ENCODE assay signal across 1 cellular context in genomic region chr12:115088995-115089841, GRCh38.
A peak's percentile ranks its signal among the peaks of the same experiment; 100 is the strongest.
TF ChIP-seq lines count a peak whose summit lies in the region.

No MANE protein-coding gene starts in this region.

TF ChIP-seq in HepG2, 621 proteins besides CTCF, POLR2A, EP300 and RAD21 (continued from another document and continues in another):
- TF ChIP-seq XBP1 (CRISPR knock-in tag; IDR thresholded peaks at IDR 0.05) (no peak), ZNF563 (CRISPR knock-in tag; IDR thresholded peaks at IDR 0.05) (no peak; the same call in 1 of the 2 replicates), PLSCR1 (CRISPR knock-in tag; IDR thresholded peaks at IDR 0.05; ENCODE audit: borderline replicate concordance) (no peak), CREM (IDR thresholded peaks at IDR 0.05) (peak; percentile 80), CREM (CRISPR knock-in tag; IDR thresholded peaks at IDR 0.05) (no peak), ZFP36L1 (CRISPR knock-in tag; IDR thresholded peaks at IDR 0.05) (peak; percentile 96), NCOA1 (CRISPR knock-in tag; IDR thresholded peaks at IDR 0.05) (no peak), ZNF343 (CRISPR knock-in tag; IDR thresholded peaks at IDR 0.05) (peak; percentile 70; the same call in 1 of the 2 replicates), ZNF614 (CRISPR knock-in tag; IDR thresholded peaks at IDR 0.05; ENCODE audit: borderline replicate concordance) (peak; percentile 86; the same call in 1 of the 2 replicates), ZNF503 (CRISPR knock-in tag; IDR thresholded peaks at IDR 0.05) (peak; percentile 92; the same call in 1 of the 2 replicates), HNRNPLL (IDR thresholded peaks at IDR 0.05; ENCODE audit: low read depth, low read length, poor library complexity, severe bottlenecking) (no peak), ZNF572 (CRISPR knock-in tag; IDR thresholded peaks at IDR 0.05) (0 out of 2 replicates have a peak, but pooled peaks have one; percentile 60), SIX1 (CRISPR knock-in tag; IDR thresholded peaks at IDR 0.05; ENCODE audit: borderline replicate concordance) (no peak), POLR2AphosphoS2 (IDR thresholded peaks at IDR 0.05; ENCODE audit: low read depth, low read length) (no peak), ZNF83 (CRISPR knock-in tag; IDR thresholded peaks at IDR 0.05; ENCODE audit: borderline replicate concordance) (no peak), ZNF607 (CRISPR knock-in tag; IDR thresholded peaks at IDR 0.05; ENCODE audit: borderline replicate concordance) (peak; percentile 90), ZBTB38 (CRISPR knock-in tag; IDR thresholded peaks at IDR 0.05) (peak; percentile 66; the same call in 1 of the 2 replicates), RFX1 (IDR thresholded peaks at IDR 0.05) (no peak), NPAS2 (CRISPR knock-in tag; IDR thresholded peaks at IDR 0.05; ENCODE audit: borderline replicate concordance) (no peak), ZIK1 (CRISPR knock-in tag; IDR thresholded peaks at IDR 0.05; ENCODE audit: borderline replicate concordance, low read depth) (peak; percentile 72; the same call in 1 of the 2 replicates), KLF13 (CRISPR knock-in tag; IDR thresholded peaks at IDR 0.05) (no peak), NFYC (CRISPR knock-in tag; IDR thresholded peaks at IDR 0.05) (peak; percentile 37; the same call in 1 of the 2 replicates), ZNF136 (CRISPR knock-in tag; IDR thresholded peaks at IDR 0.05; ENCODE audit: low read depth) (no peak), ZNF616 (CRISPR knock-in tag; IDR thresholded peaks at IDR 0.05; ENCODE audit: low read depth) (peak; percentile 92), ATAD3A (CRISPR knock-in tag; IDR thresholded peaks at IDR 0.05) (no peak), ZNF776 (CRISPR knock-in tag; IDR thresholded peaks at IDR 0.05) (no peak), MTA3 (CRISPR knock-in tag; IDR thresholded peaks at IDR 0.05) (no peak), RBM39 (IDR thresholded peaks at IDR 0.05; ENCODE audit: low read depth, low read length, poor library complexity, severe bottlenecking) (no peak), ZNF550 (CRISPR knock-in tag; IDR thresholded peaks at IDR 0.05; ENCODE audit: borderline replicate concordance) (no peak), ZHX2 (IDR thresholded peaks at IDR 0.05; ENCODE audit: low read depth) (no peak), ZHX2 (CRISPR knock-in tag; IDR thresholded peaks at IDR 0.05; ENCODE audit: borderline replicate concordance) (no peak), FOXA1 (IDR thresholded peaks at IDR 0.05) (no peak), FOXA1 (CRISPR knock-in tag; IDR thresholded peaks at IDR 0.05) (peak; percentile 90), SALL2 (CRISPR knock-in tag; IDR thresholded peaks at IDR 0.05) (peak; percentile 72), SMARCE1 (IDR thresholded peaks at IDR 0.05; ENCODE audit: borderline replicate concordance) (no peak), NFIB (CRISPR knock-in tag; IDR thresholded peaks at IDR 0.05; ENCODE audit: borderline replicate concordance) (no peak), HOXA5 (CRISPR knock-in tag; IDR thresholded peaks at IDR 0.05) (peak; percentile 73; the same call in 1 of the 2 replicates), ZNF326 (CRISPR knock-in tag; IDR thresholded peaks at IDR 0.05; ENCODE audit: borderline replicate concordance) (no peak), ISX (CRISPR knock-in tag; conservative IDR thresholded peaks at IDR 0.05) (no peak), FUBP1 (CRISPR knock-in tag; IDR thresholded peaks at IDR 0.05; ENCODE audit: borderline replicate concordance) (no peak; the same call in 1 of the 2 replicates), MLXIP (CRISPR knock-in tag; IDR thresholded peaks at IDR 0.05; ENCODE audit: borderline replicate concordance) (no peak), NR2F6 (IDR thresholded peaks at IDR 0.05) (peak; percentile 87), NR2F6 (CRISPR knock-in tag; IDR thresholded peaks at IDR 0.05) (peak; percentile 96), ZNF562 (CRISPR knock-in tag; IDR thresholded peaks at IDR 0.05; ENCODE audit: borderline replicate concordance) (no peak), CBX2 (IDR thresholded peaks at IDR 0.05; ENCODE audit: low read depth, low read length) (no peak), CBX2 (CRISPR knock-in tag; IDR thresholded peaks at IDR 0.05; ENCODE audit: low read depth) (no peak), DMAP1 (CRISPR knock-in tag; IDR thresholded peaks at IDR 0.05) (no peak; the same call in 1 of the 2 replicates), POLR2G (IDR thresholded peaks at IDR 0.05; ENCODE audit: low read depth, low read length) (no peak), CREB1 (IDR thresholded peaks at IDR 0.05) (peak; percentile 45; the same call in 1 of the 2 replicates), CREB1 (CRISPR knock-in tag; IDR thresholded peaks at IDR 0.05) (peak; percentile 82), ZFY (CRISPR knock-in tag; IDR thresholded peaks at IDR 0.05) (peak; percentile 72)
- TF ChIP-seq, protein P1, sequence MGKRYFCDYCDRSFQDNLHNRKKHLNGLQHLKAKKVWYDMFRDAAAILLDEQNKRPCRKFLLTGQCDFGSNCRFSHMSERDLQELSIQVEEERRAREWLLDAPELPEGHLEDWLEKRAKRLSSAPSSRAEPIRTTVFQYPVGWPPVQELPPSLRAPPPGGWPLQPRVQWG (CRISPR knock-in tag; IDR thresholded peaks at IDR 0.05; ENCODE audit: borderline replicate concordance, low read depth): no peak
- TF ChIP-seq, protein P2, sequence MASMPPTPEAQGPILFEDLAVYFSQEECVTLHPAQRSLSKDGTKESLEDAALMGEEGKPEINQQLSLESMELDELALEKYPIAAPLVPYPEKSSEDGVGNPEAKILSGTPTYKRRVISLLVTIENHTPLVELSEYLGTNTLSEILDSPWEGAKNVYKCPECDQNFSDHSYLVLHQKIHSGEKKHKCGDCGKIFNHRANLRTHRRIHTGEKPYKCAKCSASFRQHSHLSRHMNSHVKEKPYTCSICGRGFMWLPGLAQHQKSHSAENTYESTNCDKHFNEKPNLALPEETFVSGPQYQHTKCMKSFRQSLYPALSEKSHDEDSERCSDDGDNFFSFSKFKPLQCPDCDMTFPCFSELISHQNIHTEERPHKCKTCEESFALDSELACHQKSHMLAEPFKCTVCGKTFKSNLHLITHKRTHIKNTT (CRISPR knock-in tag; IDR thresholded peaks at IDR 0.05): no peak
- TF ChIP-seq, protein P3, sequence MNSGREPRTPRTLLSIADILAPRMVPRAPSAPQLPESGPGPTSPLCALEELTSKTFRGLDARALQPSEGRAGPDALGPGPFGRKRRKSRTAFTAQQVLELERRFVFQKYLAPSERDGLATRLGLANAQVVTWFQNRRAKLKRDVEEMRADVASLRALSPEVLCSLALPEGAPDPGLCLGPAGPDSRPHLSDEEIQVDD (CRISPR knock-in tag; IDR thresholded peaks at IDR 0.05; ENCODE audit: borderline replicate concordance): no peak; the same call in 1 of the 2 replicates
- TF ChIP-seq, protein P4, sequence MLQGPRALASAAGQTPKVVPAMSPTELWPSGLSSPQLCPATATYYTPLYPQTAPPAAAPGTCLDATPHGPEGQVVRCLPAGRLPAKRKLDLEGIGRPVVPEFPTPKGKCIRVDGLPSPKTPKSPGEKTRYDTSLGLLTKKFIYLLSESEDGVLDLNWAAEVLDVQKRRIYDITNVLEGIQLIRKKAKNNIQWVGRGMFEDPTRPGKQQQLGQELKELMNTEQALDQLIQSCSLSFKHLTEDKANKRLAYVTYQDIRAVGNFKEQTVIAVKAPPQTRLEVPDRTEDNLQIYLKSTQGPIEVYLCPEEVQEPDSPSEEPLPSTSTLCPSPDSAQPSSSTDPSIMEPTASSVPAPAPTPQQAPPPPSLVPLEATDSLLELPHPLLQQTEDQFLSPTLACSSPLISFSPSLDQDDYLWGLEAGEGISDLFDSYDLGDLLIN (CRISPR knock-in tag; IDR thresholded peaks at IDR 0.05; ENCODE audit: borderline replicate concordance): no peak
- TF ChIP-seq, protein P5, sequence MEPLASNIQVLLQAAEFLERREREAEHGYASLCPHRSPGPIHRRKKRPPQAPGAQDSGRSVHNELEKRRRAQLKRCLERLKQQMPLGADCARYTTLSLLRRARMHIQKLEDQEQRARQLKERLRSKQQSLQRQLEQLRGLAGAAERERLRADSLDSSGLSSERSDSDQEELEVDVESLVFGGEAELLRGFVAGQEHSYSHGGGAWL (CRISPR knock-in tag; IDR thresholded peaks at IDR 0.05): peak; percentile 61; the same call in 1 of the 2 replicates
